Comparison of ENCODE assay signal across 10 cellular contexts in the genomic region with DNA sequence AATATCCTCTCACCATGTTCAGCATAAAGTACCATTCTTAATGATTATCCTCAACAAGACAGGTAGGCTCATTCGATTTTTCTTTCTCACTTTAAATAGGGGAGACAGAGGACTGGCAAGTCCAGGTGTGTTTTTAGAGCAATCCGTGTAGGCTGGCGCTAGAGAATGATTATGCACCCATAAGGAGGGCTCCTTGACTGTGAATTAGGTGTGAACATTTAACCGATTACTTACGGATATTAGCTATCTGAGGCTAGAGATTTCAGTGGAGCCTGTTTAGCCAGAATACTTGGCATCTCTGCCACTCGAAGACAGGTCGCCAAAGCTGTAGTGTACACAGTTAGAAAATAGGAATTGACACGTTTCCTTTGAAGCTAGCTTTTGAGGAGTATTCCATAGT. TPM values are rescaled to one million over a fixed set of nuclear protein-coding genes. Genes with fewer than 3 reads are reported as not detected.
DNase-seq lines count a peak whose midpoint lies in the region; ATAC-seq, FAIRE-seq and TF ChIP-seq lines count a peak whose summit lies in the region.
"Had no signal": no experiment of that assay in that cellular context is flagged by ENCODE, and none has a peak within 500 bp of the region (broad histone marks: within the 10 kb centered on the region; RNA-seq: fewer than 3 reads in every experiment).

No MANE protein-coding gene starts in this region.

- H3K9ac ChIP-seq in skeletal muscle satellite cell (ENCODE audit: low read depth, low read length) = peak overlapping the region; percentile 82

- H3K36me3 ChIP-seq in Panc1 (ENCODE audit: control insufficient read depth, insufficient read depth, low read length) (peaks cover 22% of the 10 kb centered on the region), esophagus squamous epithelium (peaks cover 0 to 39% (median 0%) of the 10 kb centered on the region in 3 donors), skeletal muscle satellite cell (ENCODE audit: insufficient read depth, low read length) (peaks cover 34% of the 10 kb centered on the region)

- H3K4me2 ChIP-seq in skeletal muscle satellite cell (ENCODE audit: low read length) = peak overlapping the region; percentile 93

- no peaks in the 10 kb centered on the region; the same call in 1 of the 2 replicates for H3K9me3 ChIP-seq in Panc1 (ENCODE audit: control insufficient read depth, insufficient read depth, low read depth, low read length)
- H3K9me3 ChIP-seq in esophagus squamous epithelium = no peaks in the 10 kb centered on the region
- peaks cover under 1% of the 10 kb centered on the region for H3K9me3 ChIP-seq in skeletal muscle satellite cell (replicated peaks; ENCODE audit: low read length)

- CTCF ChIA-PET in Panc1 (lab: Charles Lee) = no interaction called here

- TF ChIP-seq CTCF in Panc1 (IDR thresholded peaks at IDR 0.05) (no peak), esophagus squamous epithelium (IDR thresholded peaks at IDR 0.05) (no peak)

- H3K4me1 ChIP-seq in Panc1 (ENCODE audit: control insufficient read depth, insufficient read depth, low read length) (peaks cover 59% of the 10 kb centered on the region), esophagus squamous epithelium (peaks cover 17 to 88% (median 23%) of the 10 kb centered on the region in 3 donors), skeletal muscle satellite cell (ENCODE audit: control insufficient read depth, insufficient read depth, low read length) (peaks cover 51% of the 10 kb centered on the region)

- TF ChIP-seq POLR2A in esophagus squamous epithelium (IDR thresholded peaks at IDR 0.05) = no peak

- H3K4me3 ChIP-seq in Panc1 (ENCODE audit: low read depth in 2 of 2, low read length in 2 of 2) (peak overlapping the region; percentile 77 to 98), esophagus squamous epithelium (peak overlapping the region in 3 of 4 donors; percentile 9 to 98 (median 97)), skeletal muscle satellite cell (ENCODE audit: low read length) (peak overlapping the region; percentile 79)

- WGBS in esophagus squamous epithelium, 2 donors = 40 to 69% methylated on average over 8 of the region's 8 CpGs

- intact Hi-C loops in Panc1 (cut with micrococcal nuclease; ENCODE audit: unreplicated experiment) (no loop called here), esophagus squamous epithelium (cut with DNase I) (no loop called here)

- no TSS peak for BruUV-seq in Panc1 (replicated peaks; lab: Mats Ljungman, UMichigan)

- peak overlapping the region; percentile 99 for H3K27ac ChIP-seq in Panc1 (ENCODE audit: low read length)
- peak overlapping the region; percentile 75 to 98 (median 93) for H3K27ac ChIP-seq in esophagus squamous epithelium

- DNase-seq in GM19239 (ENCODE audit: insufficient read length, low spot score) (no peak), Panc1 (ENCODE audit: low read depth, low spot score) (no peak), esophagus squamous epithelium (lab: John Stamatoyannopoulos, UW) (no peak), ureter (ENCODE audit: low spot score) (no peak)
- DNase-seq: activated CD4-positive, alpha-beta T cell treated with anti-CD3 and anti-CD28 coated beads, Interleukin-2, amount 50 U/mL, for 48 hours; NCI-H1048; retina had no signal

- POLR2A ChIA-PET in Panc1 (lab: Charles Lee) = interaction anchor here (0.6 to 1.0 kb wide), 3 partner anchors 18 to 105 kb away, joined by 3 to 14 read pairs (median 5); no protein-coding TSS in a partner anchor

- FAIRE-seq in GM19239 (lab: Jason Lieb, UNC) = peak; percentile 35

- H3K27me3 ChIP-seq in Panc1 (ENCODE audit: control insufficient read depth, insufficient read depth, low read length) (no peaks in the 10 kb centered on the region), esophagus squamous epithelium (no peaks in the 10 kb centered on the region), skeletal muscle satellite cell (ENCODE audit: control insufficient read depth, insufficient read depth, low read length) (no peaks in the 10 kb centered on the region)

- in situ Hi-C loops in Panc1 (cut with HindIII; ENCODE audit: low pct_unique_long_range_greater_than_20kb, low sequenced_read_pairs) = no loop called here

- ATAC-seq in Panc1 = no peak
- no peak for ATAC-seq in GM21529 (IDR thresholded peaks at IDR 0.05; ENCODE audit: unreplicated experiment)
- ATAC-seq in GM18519 (IDR thresholded peaks at IDR 0.05; ENCODE audit: low FRiP score, unreplicated experiment) = no peak

RNA-seq across cellular contexts. Expression of a gene that starts 1.9 kb away (rescaled TPM):
- total RNA-seq in Panc1 (2021; ENCODE audit: unreplicated experiment) (279 TPM), esophagus squamous epithelium (10 to 100 TPM; 27.3 to 39.2 (median 32.8) TPM), ureter (66.7 TPM)
- polyA plus RNA-seq in Panc1 (2012; ENCODE audit: insufficient read length) = 156 TPM
- 25.1 and 27.9 TPM in 2 replicates for total RNA-seq in skeletal muscle satellite cell (2012; rRNA removed)
